Comparison of ENCODE assay signal across 9 cellular contexts in the genomic region with DNA sequence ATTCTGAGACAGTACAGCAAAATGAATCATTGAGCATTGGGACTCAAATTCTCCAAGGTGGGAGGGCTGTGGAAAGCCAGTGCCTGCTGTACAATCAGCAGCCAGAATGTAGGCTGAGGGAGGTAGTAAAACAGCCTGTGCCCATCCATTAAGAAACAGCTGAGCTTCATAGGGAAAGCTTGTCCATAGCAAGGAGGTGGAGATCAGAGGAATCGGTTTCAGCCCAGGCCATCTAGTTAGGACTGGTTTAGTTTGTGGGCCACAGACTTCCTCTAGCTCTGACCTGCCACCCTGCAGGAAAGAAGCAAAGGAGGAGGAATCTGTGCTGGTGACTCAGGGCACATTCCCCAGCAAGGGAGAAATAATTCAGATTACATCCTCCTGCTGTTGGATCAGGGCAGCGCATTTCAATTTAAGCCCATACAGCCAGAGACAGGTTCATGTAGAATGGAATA.
DNase-seq lines count a peak whose midpoint lies in the region; ATAC-seq and TF ChIP-seq lines count a peak whose summit lies in the region.
"Had no signal": no experiment of that assay in that cellular context is flagged by ENCODE, and none has a peak within 500 bp of the region (broad histone marks: within the 10 kb centered on the region; RNA-seq: fewer than 3 reads in every experiment).

No MANE protein-coding gene starts in this region.

- H3K9ac ChIP-seq in neural progenitor cell = no peak overlapping the region

- H3K27me3 ChIP-seq in esophagus muscularis mucosa (no peaks in the 10 kb centered on the region), neural progenitor cell (no peaks in the 10 kb centered on the region)

- ATAC-seq in HG02763 (IDR thresholded peaks at IDR 0.05; ENCODE audit: unreplicated experiment) (no peak), T-cell (replicated peaks in 1 of 4) (no peak)
- ATAC-seq: activated CD8-positive, alpha-beta T cell treated with anti-CD3 and anti-CD28 coated beads for 36 hours had no signal

- no peak overlapping the region for H2AFZ ChIP-seq in neural progenitor cell (replicated peaks)

- no peaks in the 10 kb centered on the region for H3K79me2 ChIP-seq in neural progenitor cell (ENCODE audit: low read depth)

- H3K4me3 ChIP-seq in esophagus muscularis mucosa = no peak overlapping the region
- H3K4me3 ChIP-seq in neural progenitor cell = no peak overlapping the region

- no peaks in the 10 kb centered on the region for H3K36me3 ChIP-seq in esophagus muscularis mucosa
- no peaks in the 10 kb centered on the region for H3K36me3 ChIP-seq in neural progenitor cell

- H3K4me1 Mint-ChIP-seq in neural progenitor cell = peaks cover 69% of the 10 kb centered on the region
- H3K4me1 Mint-ChIP-seq in T-cell = peaks cover 10 to 11% (median 11%) of the 10 kb centered on the region in 3 donors

- CTCF ChIA-PET in T-cell (lab: Charles Lee) = no interaction called here

- no peak overlapping the region for H3K4me2 ChIP-seq in neural progenitor cell

- no peaks in the 10 kb centered on the region for H3K36me3 Mint-ChIP-seq in neural progenitor cell
- H3K36me3 Mint-ChIP-seq in T-cell = no peaks in the 10 kb centered on the region

- no peaks in the 10 kb centered on the region for H4K20me1 ChIP-seq in neural progenitor cell (ENCODE audit: low read depth)

- H3K9me3 Mint-ChIP-seq in neural progenitor cell (peaks cover 2% of the 10 kb centered on the region), T-cell (no peaks in the 10 kb centered on the region)
- H3K9me3 Mint-ChIP-seq: activated CD8-positive, alpha-beta T cell treated with anti-CD3 and anti-CD28 coated beads for 36 hours had no signal

- no peak overlapping the region for H3K4me3 Mint-ChIP-seq in neural progenitor cell
- no peak overlapping the region for H3K4me3 Mint-ChIP-seq in T-cell
- H3K4me3 Mint-ChIP-seq: activated CD8-positive, alpha-beta T cell treated with anti-CD3 and anti-CD28 coated beads for 36 hours had no signal

- peaks cover 24 to 55% (median 51%) of the 10 kb centered on the region in 4 donors for H3K4me1 ChIP-seq in esophagus muscularis mucosa
- H3K4me1 ChIP-seq in neural progenitor cell = peaks cover 30% of the 10 kb centered on the region

- no peak for TF ChIP-seq POLR2A in esophagus muscularis mucosa (IDR thresholded peaks at IDR 0.05; ENCODE audit: low read depth)

- H3K27ac Mint-ChIP-seq in neural progenitor cell (no peak overlapping the region), T-cell (no peak overlapping the region)
- H3K27ac Mint-ChIP-seq: activated CD8-positive, alpha-beta T cell treated with anti-CD3 and anti-CD28 coated beads for 36 hours had no signal

- DNase-seq in Ammon's horn (ENCODE audit: low spot score) (peak; percentile 40), NCI-H460 (ENCODE audit: extremely low read depth, low read depth) (peak; percentile 31), esophagus muscularis mucosa (ENCODE audit: extremely low spot score) (no peak), neural progenitor cell (ENCODE audit: low spot score) (peak; percentile 32), NCI-H2107 treated with DMSO at 0.1 percent for 48 hours (lab: John Stamatoyannopoulos, UW; ENCODE audit: unreplicated experiment) (no peak), T-cell (no peak), UCSD-AML1 (lab: John Stamatoyannopoulos, UW; ENCODE audit: unreplicated experiment) (no peak)
- DNase-seq: activated CD8-positive, alpha-beta T cell treated with anti-CD3 and anti-CD28 coated beads for 36 hours had no signal

- peak in 1 of 3 experiments; percentile 35 for TF ChIP-seq CTCF in esophagus muscularis mucosa (IDR thresholded peaks at IDR 0.05)
- peak; percentile 16 for TF ChIP-seq CTCF in neural progenitor cell (IDR thresholded peaks at IDR 0.05)

- H3K9me3 ChIP-seq in esophagus muscularis mucosa = no peaks in the 10 kb centered on the region
- no peaks in the 10 kb centered on the region for H3K9me3 ChIP-seq in neural progenitor cell (ENCODE audit: low read depth)

- H3K27ac ChIP-seq in esophagus muscularis mucosa (replicated peaks in 1 of 4) (peak overlapping the region; percentile 23 to 50 (median 38)), neural progenitor cell (no peak overlapping the region)

- POLR2A ChIA-PET in T-cell (lab: Charles Lee) = no interaction called here

- peaks cover 4% of the 10 kb centered on the region for H3K27me3 Mint-ChIP-seq in neural progenitor cell (ENCODE audit: insufficient read depth, low read depth)
- peaks cover 0 to 6% of the 10 kb centered on the region in 2 donors for H3K27me3 Mint-ChIP-seq in T-cell
- H3K27me3 Mint-ChIP-seq: activated CD8-positive, alpha-beta T cell treated with anti-CD3 and anti-CD28 coated beads for 36 hours had no signal

- WGBS in esophagus muscularis mucosa = 87% methylated on average over 2 of the region's 2 CpGs

- no peaks in the 10 kb centered on the region for H3F3A ChIP-seq in neural progenitor cell (ENCODE audit: low read depth)

- intact Hi-C loops in esophagus muscularis mucosa (cut with DNase I) = loop anchor here (5.0 kb wide), 1 partner anchor 332 kb away; a partner anchor contains a TSS

- no peak for TF ChIP-seq EP300 in esophagus muscularis mucosa (IDR thresholded peaks at IDR 0.05)

Comparison
In these comparisons a context has a peak if more than half of its experiments do, and no peak if none do; other contexts are left out.
1. DNase-seq: peak in Ammon's horn (single experiment), NCI-H460 (single experiment) and neural progenitor cell (single experiment); none in esophagus muscularis mucosa (single experiment), NCI-H2107 treated with DMSO at 0.1 percent for 48 hours (single experiment), T-cell (0 of 34) and UCSD-AML1 (single experiment).